Comparison of ENCODE assay signal across 9 cellular contexts in genomic region chr7:39609084-39609461, GRCh38. TPM values are rescaled to one million over a fixed set of nuclear protein-coding genes. Genes with fewer than 3 reads are reported as not detected.
DNase-seq lines count a peak whose midpoint lies in the region; ATAC-seq, FAIRE-seq and TF ChIP-seq lines count a peak whose summit lies in the region.
"Had no signal": no experiment of that assay in that cellular context is flagged by ENCODE, and none has a peak within 500 bp of the region (broad histone marks: within the 10 kb centered on the region; RNA-seq: fewer than 3 reads in every experiment).

No MANE protein-coding gene starts in this region.

- peak overlapping the region; percentile 23 for H3K4me3 Mint-ChIP-seq in Calu3 (ENCODE audit: low read depth, unreplicated experiment)

- peak in 3 of 4 donors; percentile 30 to 79 (median 71) for ATAC-seq in pancreas
- no peak for ATAC-seq in HG02973 (IDR thresholded peaks at IDR 0.05; ENCODE audit: unreplicated experiment)

- TF ChIP-seq CTCF in Calu3 (IDR thresholded peaks at IDR 0.05; ENCODE audit: unreplicated experiment), result no peak
- no peak for TF ChIP-seq CTCF in fibroblast of the aortic adventitia (IDR thresholded peaks at IDR 0.05; ENCODE audit: insufficient read depth, low read length)
- TF ChIP-seq CTCF in pancreas (IDR thresholded peaks at IDR 0.05), result no peak
- no peak for TF ChIP-seq CTCF in D721Med (IDR thresholded peaks at IDR 0.05; ENCODE audit: insufficient read depth, missing control alignments)

- peak overlapping the region; percentile 74 for H3K27ac ChIP-seq in SK-N-MC
- peak overlapping the region in 2 of 4 donors; percentile 45 to 51 for H3K27ac ChIP-seq in pancreas

- peak overlapping the region; percentile 51 for H3K27ac Mint-ChIP-seq in Calu3 (ENCODE audit: unreplicated experiment)

- H3K36me3 ChIP-seq in SK-N-MC (ENCODE audit: insufficient read depth, low read length), result no peaks in the 10 kb centered on the region
- no peaks in the 10 kb centered on the region for H3K36me3 ChIP-seq in pancreas

- H3K4me3 ChIP-seq in SK-N-MC (peak overlapping the region; percentile 36; the same call in 1 of the 2 replicates), fibroblast of the aortic adventitia (ENCODE audit: low read depth, low read length) (no peak overlapping the region), pancreas (no peak overlapping the region)

- no peak for FAIRE-seq in pancreas (lab: Jason Lieb, UNC)
- FAIRE-seq in D721Med (lab: Jason Lieb, UNC), result no peak

- intact Hi-C loops in Calu3 (cut with micrococcal nuclease; ENCODE audit: unreplicated experiment) (no loop called here), pancreas (cut with DNase I) (no loop called here)

- H3K36me3 Mint-ChIP-seq in Calu3 (ENCODE audit: insufficient read depth, unreplicated experiment), result no peaks in the 10 kb centered on the region

- H3K9me3 Mint-ChIP-seq in Calu3 (ENCODE audit: low read depth, unreplicated experiment), result no peaks in the 10 kb centered on the region

- BruUV-seq in Calu3 (replicated peaks; lab: Mats Ljungman, UMichigan), result no TSS peak

- no peak for DNase-seq in Calu3
- DNase-seq in SK-N-MC (ENCODE audit: low read depth, low spot score), result no peak
- peak; percentile 92 for DNase-seq in fibroblast of the aortic adventitia (ENCODE audit: low read depth)
- DNase-seq in pancreas, result no peak
- DNase-seq in D721Med (ENCODE audit: insufficient read length, low spot score), result no peak
- DNase-seq in DMS79 (lab: John Stamatoyannopoulos, UW), result no peak
- DNase-seq in stimulated activated CD4-positive, alpha-beta T cell treated with anti-CD3 and anti-CD28 coated beads, Interleukin-4, amount 100 ng/mL, for 24 hours, result no peak
- DNase-seq: NCI-H1694 had no signal

- no peaks in the 10 kb centered on the region for H3K4me1 ChIP-seq in pancreas

- no peaks in the 10 kb centered on the region for H3K27me3 ChIP-seq in pancreas

- H3K9ac ChIP-seq in SK-N-MC (ENCODE audit: insufficient read length), result peak overlapping the region; percentile 54

- no peaks in the 10 kb centered on the region for H3K27me3 Mint-ChIP-seq in Calu3 (ENCODE audit: unreplicated experiment)

- 65 to 72% methylated on average over 1 of the region's 1 CpG for WGBS in pancreas, 2 donors

- CTCF ChIA-PET in Calu3 (lab: Charles Lee), result interaction anchor here (0.5 to 2.4 kb wide), 4 partner anchors 8 to 29 kb away, joined by 3 to 12 read pairs (median 8); partner anchors contain the start of gene RALA

- H3K4me1 Mint-ChIP-seq in Calu3 (ENCODE audit: low read depth, unreplicated experiment), result peaks cover 56% of the 10 kb centered on the region

- H3K9me3 ChIP-seq in SK-N-MC (ENCODE audit: low read depth, low read length), result no peaks in the 10 kb centered on the region
- H3K9me3 ChIP-seq in pancreas, result no peaks in the 10 kb centered on the region

RNA-seq across cellular contexts. Expression of gene RALA, which starts 14.3 kb away (rescaled TPM):
- 58.1 and 64.8 TPM in 2 replicates for total RNA-seq in Calu3 (2022)
- total RNA-seq in fibroblast of the aortic adventitia (ENCODE audit: low replicate concordance), result 42.7 and 61.5 TPM in 2 replicates
- total RNA-seq in pancreas, result 10 to 100 TPM in 2 of 6 donors, 1 to 10 TPM in 4; 7.0 to 19.1 (median 8.8) TPM
- 10 to 100 TPM in 1 of 2 donors, 1 to 10 TPM in 1; 7.9 to 12.1 TPM for polyA plus RNA-seq in pancreas

RNA-seq across cellular contexts. Expression of gene YAE1, which starts 42.9 kb away (rescaled TPM):
- total RNA-seq in Calu3 (2022) (37.0 and 39.2 TPM in 2 replicates), fibroblast of the aortic adventitia (ENCODE audit: low replicate concordance) (41.9 and 95.8 TPM in 2 replicates), pancreas (10 to 100 TPM in 1 of 6 donors, 1 to 10 TPM in 5; 6.4 to 10.9 (median 7.8) TPM)
- polyA plus RNA-seq in pancreas, result 10 to 100 TPM; 14.7 to 17.6 TPM
